In the genomic region with DNA sequence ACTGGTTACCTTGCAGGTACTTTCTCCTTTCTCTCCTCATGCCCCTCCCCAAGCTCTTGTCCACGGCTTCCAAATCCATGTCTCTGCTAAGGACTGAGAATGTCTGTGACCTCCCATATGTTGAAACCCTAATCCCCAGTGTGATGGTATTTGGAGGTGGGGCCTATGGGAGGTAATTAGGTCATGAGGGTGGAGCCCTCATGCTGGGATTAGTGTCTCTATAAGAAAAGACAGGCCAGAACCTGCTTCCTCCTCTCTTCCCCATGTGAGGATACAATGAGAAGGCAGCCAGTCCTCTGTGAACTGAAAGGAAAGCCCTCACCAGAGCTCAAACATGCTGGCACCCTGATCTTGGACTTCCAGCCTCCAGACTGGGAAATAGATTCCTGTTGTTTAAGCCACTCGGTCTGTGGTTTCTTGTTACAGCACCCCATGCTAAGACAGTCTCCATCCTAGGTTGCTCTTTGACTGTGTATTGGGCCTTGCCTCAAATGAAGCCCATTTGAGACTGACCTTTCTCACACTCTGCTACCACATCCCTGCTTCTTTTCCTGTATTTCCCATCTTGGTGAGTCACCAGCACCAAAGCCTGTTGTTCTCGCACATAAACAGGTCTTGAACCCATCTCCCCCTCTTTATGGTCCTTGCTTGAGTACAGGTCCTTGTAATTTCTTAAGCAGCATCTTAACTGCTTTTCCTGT, we compare ENCODE assay signal across 1 cellular context.
TF ChIP-seq lines count a peak whose summit lies in the region.

No MANE protein-coding gene starts in this region.

TF ChIP-seq in GM23338, 12 proteins besides CTCF, POLR2A, EP300 and RAD21 (continued from another document):
- TF ChIP-seq, protein P1, sequence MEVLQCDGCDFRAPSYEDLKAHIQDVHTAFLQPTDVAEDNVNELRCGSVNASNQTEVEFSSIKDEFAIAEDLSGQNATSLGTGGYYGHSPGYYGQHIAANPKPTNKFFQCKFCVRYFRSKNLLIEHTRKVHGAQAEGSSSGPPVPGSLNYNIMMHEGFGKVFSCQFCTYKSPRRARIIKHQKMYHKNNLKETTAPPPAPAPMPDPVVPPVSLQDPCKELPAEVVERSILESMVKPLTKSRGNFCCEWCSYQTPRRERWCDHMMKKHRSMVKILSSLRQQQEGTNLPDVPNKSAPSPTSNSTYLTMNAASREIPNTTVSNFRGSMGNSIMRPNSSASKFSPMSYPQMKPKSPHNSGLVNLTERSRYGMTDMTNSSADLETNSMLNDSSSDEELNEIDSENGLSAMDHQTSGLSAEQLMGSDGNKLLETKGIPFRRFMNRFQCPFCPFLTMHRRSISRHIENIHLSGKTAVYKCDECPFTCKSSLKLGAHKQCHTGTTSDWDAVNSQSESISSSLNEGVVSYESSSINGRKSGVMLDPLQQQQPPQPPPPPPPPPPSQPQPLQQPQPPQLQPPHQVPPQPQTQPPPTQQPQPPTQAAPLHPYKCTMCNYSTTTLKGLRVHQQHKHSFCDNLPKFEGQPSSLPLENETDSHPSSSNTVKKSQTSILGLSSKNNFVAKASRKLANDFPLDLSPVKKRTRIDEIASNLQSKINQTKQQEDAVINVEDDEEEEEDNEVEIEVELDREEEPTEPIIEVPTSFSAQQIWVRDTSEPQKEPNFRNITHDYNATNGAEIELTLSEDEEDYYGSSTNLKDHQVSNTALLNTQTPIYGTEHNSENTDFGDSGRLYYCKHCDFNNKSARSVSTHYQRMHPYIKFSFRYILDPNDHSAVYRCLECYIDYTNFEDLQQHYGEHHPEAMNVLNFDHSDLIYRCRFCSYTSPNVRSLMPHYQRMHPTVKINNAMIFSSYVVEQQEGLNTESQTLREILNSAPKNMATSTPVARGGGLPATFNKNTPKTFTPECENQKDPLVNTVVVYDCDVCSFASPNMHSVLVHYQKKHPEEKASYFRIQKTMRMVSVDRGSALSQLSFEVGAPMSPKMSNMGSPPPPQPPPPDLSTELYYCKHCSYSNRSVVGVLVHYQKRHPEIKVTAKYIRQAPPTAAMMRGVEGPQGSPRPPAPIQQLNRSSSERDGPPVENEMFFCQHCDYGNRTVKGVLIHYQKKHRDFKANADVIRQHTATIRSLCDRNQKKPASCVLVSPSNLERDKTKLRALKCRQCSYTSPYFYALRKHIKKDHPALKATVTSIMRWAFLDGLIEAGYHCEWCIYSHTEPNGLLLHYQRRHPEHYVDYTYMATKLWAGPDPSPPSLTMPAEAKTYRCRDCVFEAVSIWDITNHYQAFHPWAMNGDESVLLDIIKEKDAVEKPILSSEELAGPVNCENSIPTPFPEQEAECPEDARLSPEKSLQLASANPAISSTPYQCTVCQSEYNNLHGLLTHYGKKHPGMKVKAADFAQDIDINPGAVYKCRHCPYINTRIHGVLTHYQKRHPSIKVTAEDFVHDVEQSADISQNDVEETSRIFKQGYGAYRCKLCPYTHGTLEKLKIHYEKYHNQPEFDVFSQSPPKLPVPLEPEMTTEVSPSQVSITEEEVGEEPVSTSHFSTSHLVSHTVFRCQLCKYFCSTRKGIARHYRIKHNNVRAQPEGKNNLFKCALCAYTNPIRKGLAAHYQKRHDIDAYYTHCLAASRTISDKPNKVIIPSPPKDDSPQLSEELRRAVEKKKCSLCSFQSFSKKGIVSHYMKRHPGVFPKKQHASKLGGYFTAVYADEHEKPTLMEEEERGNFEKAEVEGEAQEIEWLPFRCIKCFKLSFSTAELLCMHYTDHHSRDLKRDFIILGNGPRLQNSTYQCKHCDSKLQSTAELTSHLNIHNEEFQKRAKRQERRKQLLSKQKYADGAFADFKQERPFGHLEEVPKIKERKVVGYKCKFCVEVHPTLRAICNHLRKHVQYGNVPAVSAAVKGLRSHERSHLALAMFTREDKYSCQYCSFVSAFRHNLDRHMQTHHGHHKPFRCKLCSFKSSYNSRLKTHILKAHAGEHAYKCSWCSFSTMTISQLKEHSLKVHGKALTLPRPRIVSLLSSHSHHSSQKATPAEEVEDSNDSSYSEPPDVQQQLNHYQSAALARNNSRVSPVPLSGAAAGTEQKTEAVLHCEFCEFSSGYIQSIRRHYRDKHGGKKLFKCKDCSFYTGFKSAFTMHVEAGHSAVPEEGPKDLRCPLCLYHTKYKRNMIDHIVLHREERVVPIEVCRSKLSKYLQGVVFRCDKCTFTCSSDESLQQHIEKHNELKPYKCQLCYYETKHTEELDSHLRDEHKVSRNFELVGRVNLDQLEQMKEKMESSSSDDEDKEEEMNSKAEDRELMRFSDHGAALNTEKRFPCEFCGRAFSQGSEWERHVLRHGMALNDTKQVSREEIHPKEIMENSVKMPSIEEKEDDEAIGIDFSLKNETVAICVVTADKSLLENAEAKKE (CRISPR knock-in tag; IDR thresholded peaks at IDR 0.05) = no peak
TF ChIP-seq in GM23338: peak in this region for 0.
